1 cellular context compared by ENCODE assay signal in genomic region chr4:99945718-99946345, GRCh38.
A peak's percentile ranks its signal among the peaks of the same experiment; 100 is the strongest.
TF ChIP-seq lines count a peak whose summit lies in the region.

No MANE protein-coding gene starts in this region.

TF ChIP-seq in GM12878, 131 proteins besides CTCF, POLR2A, EP300 and RAD21:
- TF ChIP-seq BCL3 (IDR thresholded peaks at IDR 0.05; ENCODE audit: borderline replicate concordance, insufficient read depth, low read depth, low read length, poor library complexity, severe bottlenecking) (no peak), RELA (IDR thresholded peaks at IDR 0.05; ENCODE audit: borderline replicate concordance, partially characterized antibody) (no peak), REST (IDR thresholded peaks at IDR 0.05; ENCODE audit: low read depth, low read length) (no peak), MYB (IDR thresholded peaks at IDR 0.05; ENCODE audit: borderline replicate concordance, low read depth, low read length) (no peak), HDAC6 (IDR thresholded peaks at IDR 0.05; ENCODE audit: unreplicated experiment) (no peak), NR2C2 (IDR thresholded peaks at IDR 0.05; ENCODE audit: borderline replicate concordance, control insufficient read depth, insufficient read length, low read depth) (no peak), ZBTB11 (CRISPR knock-in tag; IDR thresholded peaks at IDR 0.05) (peak; percentile 65), TCF3 (IDR thresholded peaks at IDR 0.05; ENCODE audit: borderline replicate concordance, insufficient read depth, low read depth, low read length) (no peak), PML (IDR thresholded peaks at IDR 0.05; ENCODE audit: low read length) (no peak), MAX (IDR thresholded peaks at IDR 0.05; ENCODE audit: low read depth, low read length) (no peak), ESRRA (IDR thresholded peaks at IDR 0.05; ENCODE audit: low read length) (no peak), ASH2L (IDR thresholded peaks at IDR 0.05; ENCODE audit: borderline replicate concordance, low read depth) (no peak), ZNF217 (IDR thresholded peaks at IDR 0.05) (no peak), IKZF2 (IDR thresholded peaks at IDR 0.05) (0 out of 4 replicates have a peak, but pooled peaks of 1 of the 2 experiments have one; percentile 9), TAF1 (IDR thresholded peaks at IDR 0.05; ENCODE audit: borderline replicate concordance, low read depth, low read length) (no peak), MXI1 (IDR thresholded peaks at IDR 0.05; ENCODE audit: low read depth, low read length) (no peak), SPI1 (IDR thresholded peaks at IDR 0.05; ENCODE audit: borderline replicate concordance, insufficient read depth, low read depth, low read length) (no peak), CHD1 (IDR thresholded peaks at IDR 0.05; ENCODE audit: low read depth, low read length) (0 out of 2 replicates have a peak, but pooled peaks have one; percentile 40), SREBF1 (IDR thresholded peaks at IDR 0.05; ENCODE audit: low read length) (no peak), ZBTB33 (IDR thresholded peaks at IDR 0.05) (no peak), HSF1 (IDR thresholded peaks at IDR 0.05; ENCODE audit: low read depth, low read length) (no peak), TCF12 (IDR thresholded peaks at IDR 0.05; ENCODE audit: low read depth, low read length) (0 out of 2 replicates have a peak, but pooled peaks have one; percentile 0), EED (IDR thresholded peaks at IDR 0.05; ENCODE audit: low read depth) (no peak), ZNF274 (IDR thresholded peaks at IDR 0.05; ENCODE audit: insufficient read depth, insufficient read length) (no peak), CBX3 (IDR thresholded peaks at IDR 0.05; ENCODE audit: borderline replicate concordance, low read depth) (no peak), STAT1 (conservative IDR thresholded peaks at IDR 0.05) (no peak; the same call in 1 of the 2 replicates), NFXL1 (IDR thresholded peaks at IDR 0.05; ENCODE audit: borderline replicate concordance) (no peak), E2F4 (IDR thresholded peaks at IDR 0.05; ENCODE audit: low read depth, low read length) (no peak), MEF2B (IDR thresholded peaks at IDR 0.05; ENCODE audit: partially characterized antibody, poor library complexity, severe bottlenecking) (peak; percentile 9), YBX1 (IDR thresholded peaks at IDR 0.05) (no peak)
